ENCODE assay signal across 17 cellular contexts in genomic region chr1:43705334-43705733, GRCh38. TPM values are rescaled to one million over a fixed set of nuclear protein-coding genes. Genes with fewer than 3 reads are reported as not detected.
DNase-seq lines count a peak whose midpoint lies in the region; ATAC-seq, FAIRE-seq and TF ChIP-seq lines count a peak whose summit lies in the region.
"Had no signal": no experiment of that assay in that cellular context is flagged by ENCODE, and none has a peak within 500 bp of the region (broad histone marks: within the 10 kb centered on the region; RNA-seq: fewer than 3 reads in every experiment).

No MANE protein-coding gene starts in this region.

- TF ChIP-seq EP300 in K562 (IDR thresholded peaks at IDR 0.05; ENCODE audit: low read length), result no peak

- CTCF ChIA-PET in OCI-LY7 (lab: Charles Lee; ENCODE audit: unreplicated experiment) (no interaction called here), K562 (lab: Yijun Ruan, JAX; ENCODE audit: low intra/inter-chr PET ratio) (no interaction called here)
- CTCF ChIA-PET in CD4-positive, alpha-beta memory T cell (lab: Charles Lee; ENCODE audit: partially characterized antibody), result no interaction called here

- no peaks in the 10 kb centered on the region for H3K9me2 ChIP-seq in OCI-LY7 (ENCODE audit: insufficient read depth, low read length)

- H3K9me1 ChIP-seq in K562 (ENCODE audit: control insufficient read depth, insufficient read depth, low read length), result peaks cover 9% of the 10 kb centered on the region

- BruUV-seq in OCI-LY7 (replicated peaks; lab: Mats Ljungman, UMichigan) (no TSS peak), K562 (replicated peaks; lab: Mats Ljungman, UMichigan) (no TSS peak)

- peak overlapping the region; percentile 56 for H3K27ac ChIP-seq in OCI-LY7 (ENCODE audit: low read depth, low read length, poor library complexity, severe bottlenecking)
- H3K27ac ChIP-seq in K562 (ENCODE audit: extremely low read depth, low read depth, low read length), result no peak overlapping the region
- no peak overlapping the region for H3K27ac ChIP-seq in CD4-positive, alpha-beta memory T cell (ENCODE audit: low read depth, low read length)
- H3K27ac ChIP-seq: breast epithelium, foreskin keratinocyte, tibial nerve, WERI-Rb-1 had no signal

- POLR2A ChIA-PET in OCI-LY7 (lab: Charles Lee), result no interaction called here
- POLR2A ChIA-PET in K562 (lab: Yijun Ruan, JAX), result interaction anchor here (0.8 to 4.3 kb wide), 4 partner anchors 12 to 222 kb away, joined by 3 to 25 read pairs (median 8); no protein-coding TSS in a partner anchor
- POLR2A ChIA-PET in CD4-positive, alpha-beta memory T cell (lab: Charles Lee; ENCODE audit: partially characterized antibody), result interaction anchor here (0.6 to 3.9 kb wide), 2 partner anchors 55 to 509 kb away, joined by 3 to 41 read pairs; partner anchors contain the start of gene KDM4A

- H3K9ac ChIP-seq in K562 (ENCODE audit: insufficient read depth in 1 of 2, low read depth in 2 of 2, low read length in 2 of 2), result no peak overlapping the region; a peak in 1 of 4 replicates

- no peak for DNase-seq in activated T-cell treated with anti-CD3 and anti-CD28 coated beads, Interleukin-2, amount 50 U/mL, for 24 hours
- no peak for DNase-seq in activated T-cell treated with anti-CD3 and anti-CD28 coated beads, Interleukin-2, amount 50 U/mL, for 48 hours
- peak; percentile 7 for DNase-seq in OCI-LY7 (ENCODE audit: low spot score)
- no peak for DNase-seq in K562 (ENCODE audit: extremely low read depth in 1 of 4, low spot score in 3 of 4)
- DNase-seq in 8988T, result no peak
- no peak for DNase-seq in CD4-positive, alpha-beta memory T cell
- DNase-seq in NK-92 (lab: John Stamatoyannopoulos, UW; ENCODE audit: unreplicated experiment), result no peak
- DNase-seq: activated T-cell treated with anti-CD3 and anti-CD28 coated beads, Interleukin-2, amount 50 U/mL, for 4 hours; DND-41; NCI-H2081; NCI-H774; stimulated activated CD4-positive, alpha-beta T cell treated with anti-CD3 and anti-CD28 coated beads, Interleukin-12 subunit alpha, Interleukin-12 subunit beta, amount 100 ng/mL, for 4 hours; WERI-Rb-1 had no signal

- peaks cover 67% of the 10 kb centered on the region for H3K36me3 ChIP-seq in OCI-LY7 (ENCODE audit: insufficient read depth, low read length)
- peaks cover 69% of the 10 kb centered on the region for H3K36me3 ChIP-seq in K562 (ENCODE audit: control insufficient read depth, insufficient read depth, low read length)
- H3K36me3 ChIP-seq in CD4-positive, alpha-beta memory T cell (ENCODE audit: insufficient read depth, low read length), result peaks cover 32% of the 10 kb centered on the region
- H3K36me3 ChIP-seq: breast epithelium had no signal

- H3K4me2 ChIP-seq in OCI-LY7 (ENCODE audit: low read length), result peak overlapping the region; percentile 97
- no peak overlapping the region for H3K4me2 ChIP-seq in K562 (ENCODE audit: insufficient read depth, low read length)

- no peak for FAIRE-seq in K562 (lab: Jason Lieb, UNC)

- H3K9me3 ChIP-seq in OCI-LY7 (ENCODE audit: low read length) (no peaks in the 10 kb centered on the region), K562 (replicated peaks; ENCODE audit: control insufficient read depth, insufficient read depth, low read depth, low read length) (no peaks in the 10 kb centered on the region)
- H3K9me3 ChIP-seq in CD4-positive, alpha-beta memory T cell (ENCODE audit: control insufficient read depth in 1 of 2, low read length in 2 of 2), result no peaks in the 10 kb centered on the region
- H3K9me3 ChIP-seq: breast epithelium, tibial nerve had no signal

- TF ChIP-seq POLR2A in K562 (conservative IDR thresholded peaks at IDR 0.05), result no peak

- H3K79me2 ChIP-seq in OCI-LY7 (ENCODE audit: insufficient read depth, low read depth, low read length) (peaks cover 28% of the 10 kb centered on the region), K562 (ENCODE audit: control insufficient read depth, insufficient read depth, low read length) (peaks cover 41% of the 10 kb centered on the region)

- TF ChIP-seq CTCF in OCI-LY7 (conservative IDR thresholded peaks at IDR 0.05; ENCODE audit: low read length) (no peak), K562 (IDR thresholded peaks at IDR 0.05 in 2 of 3, conservative IDR thresholded peaks at IDR 0.05 in 1 of 3; ENCODE audit: insufficient read depth in 2 of 3, low read depth in 1 of 3, low read length in 3 of 3) (no peak)

- peak overlapping the region; percentile 91 for H3K27ac Mint-ChIP-seq in activated T-cell treated with anti-CD3 and anti-CD28 coated beads, Interleukin-2, amount 50 U/mL, for 24 hours
- H3K27ac Mint-ChIP-seq in stimulated activated memory B cell treated with anti-CD40 and anti-IgM and Interleukin-4, amounts not matched to agents 10 μg/mL and 1 μg/mL and 100 μg/mL, for 72 hours, result peak overlapping the region; percentile 75
- H3K27ac Mint-ChIP-seq in CD4-positive, alpha-beta memory T cell, result peak overlapping the region in 2 of 7 donors; percentile 13 to 28

- 69% methylated on average over 4 of the region's 4 CpGs for WGBS in K562 (ENCODE audit: insufficient coverage, low coverage, missing lambda C conversion rate)

- no peak for ATAC-seq in K562
- ATAC-seq in stimulated activated memory B cell treated with anti-CD40 and anti-IgM and Interleukin-4, amounts not matched to agents 10 μg/mL and 1 μg/mL and 100 μg/mL, for 72 hours, result no peak
- ATAC-seq: activated T-cell treated with anti-CD3 and anti-CD28 coated beads, Interleukin-2, amount 50 U/mL, for 4 hours; foreskin keratinocyte had no signal

- intact Hi-C loops in OCI-LY7 (cut with micrococcal nuclease; ENCODE audit: unreplicated experiment) (no loop called here), K562 (cut with micrococcal nuclease) (no loop called here)
- intact Hi-C loops in CD4-positive, alpha-beta memory T cell (cut with micrococcal nuclease), result loop anchor here (5.0 kb wide), 1 partner anchor 253 kb away; the partner anchor contains the start of gene HYI

- no peaks in the 10 kb centered on the region for H3K9me3 Mint-ChIP-seq in activated T-cell treated with anti-CD3 and anti-CD28 coated beads, Interleukin-2, amount 50 U/mL, for 24 hours
- H3K9me3 Mint-ChIP-seq in stimulated activated memory B cell treated with anti-CD40 and anti-IgM and Interleukin-4, amounts not matched to agents 10 μg/mL and 1 μg/mL and 100 μg/mL, for 72 hours, result no peaks in the 10 kb centered on the region
- H3K9me3 Mint-ChIP-seq in CD4-positive, alpha-beta memory T cell, result no peaks in the 10 kb centered on the region
- H3K9me3 Mint-ChIP-seq: activated T-cell treated with anti-CD3 and anti-CD28 coated beads, Interleukin-2, amount 50 U/mL, for 4 hours had no signal

- in situ Hi-C loops in K562 (cut with MboI), result no loop called here

- peaks cover 89% of the 10 kb centered on the region for H3K36me3 Mint-ChIP-seq in activated T-cell treated with anti-CD3 and anti-CD28 coated beads, Interleukin-2, amount 50 U/mL, for 24 hours (ENCODE audit: low read depth)
- H3K36me3 Mint-ChIP-seq in stimulated activated memory B cell treated with anti-CD40 and anti-IgM and Interleukin-4, amounts not matched to agents 10 μg/mL and 1 μg/mL and 100 μg/mL, for 72 hours, result peaks cover 41% of the 10 kb centered on the region
- H3K36me3 Mint-ChIP-seq in CD4-positive, alpha-beta memory T cell, result peaks cover 14 to 44% of the 10 kb centered on the region in 2 donors

- H4K20me1 ChIP-seq in OCI-LY7 (ENCODE audit: insufficient read depth, low read length) (no peaks in the 10 kb centered on the region), K562 (replicated peaks; ENCODE audit: control insufficient read depth, insufficient read depth, low read length) (no peaks in the 10 kb centered on the region; the same call in 1 of the 2 replicates)

- H3K4me3 Mint-ChIP-seq in activated T-cell treated with anti-CD3 and anti-CD28 coated beads, Interleukin-2, amount 50 U/mL, for 24 hours, result peak overlapping the region; percentile 90
- H3K4me3 Mint-ChIP-seq in stimulated activated memory B cell treated with anti-CD40 and anti-IgM and Interleukin-4, amounts not matched to agents 10 μg/mL and 1 μg/mL and 100 μg/mL, for 72 hours, result no peak overlapping the region
- peak overlapping the region in 4 of 8 donors; percentile 29 to 94 (median 64) for H3K4me3 Mint-ChIP-seq in CD4-positive, alpha-beta memory T cell

- no peaks in the 10 kb centered on the region for H3K27me3 ChIP-seq in K562 (ENCODE audit: control insufficient read depth in 2 of 2, insufficient read depth in 2 of 2, low read length in 2 of 2)
- no peaks in the 10 kb centered on the region for H3K27me3 ChIP-seq in CD4-positive, alpha-beta memory T cell (ENCODE audit: insufficient read depth, low read length)
- H3K27me3 ChIP-seq: breast epithelium, foreskin keratinocyte, tibial nerve had no signal

- H2AFZ ChIP-seq in OCI-LY7 (ENCODE audit: low read length) (no peak overlapping the region), K562 (ENCODE audit: low read depth, low read length) (no peak overlapping the region)

- H3K4me3 ChIP-seq in OCI-LY7 (ENCODE audit: low read depth, low read length, poor library complexity, severe bottlenecking) (peak overlapping the region; percentile 98), K562 (no peak overlapping the region)
- H3K4me3 ChIP-seq in CD4-positive, alpha-beta memory T cell (ENCODE audit: low read length in 2 of 2), result no peak overlapping the region
- H3K4me3 ChIP-seq: breast epithelium, tibial nerve had no signal

- peaks cover 27% of the 10 kb centered on the region for H3K4me1 Mint-ChIP-seq in activated T-cell treated with anti-CD3 and anti-CD28 coated beads, Interleukin-2, amount 50 U/mL, for 24 hours (ENCODE audit: low read depth)
- peaks cover 39% of the 10 kb centered on the region for H3K4me1 Mint-ChIP-seq in stimulated activated memory B cell treated with anti-CD40 and anti-IgM and Interleukin-4, amounts not matched to agents 10 μg/mL and 1 μg/mL and 100 μg/mL, for 72 hours
- peaks cover 12 to 32% (median 22%) of the 10 kb centered on the region in 4 donors for H3K4me1 Mint-ChIP-seq in CD4-positive, alpha-beta memory T cell

- no peaks in the 10 kb centered on the region for H3K27me3 Mint-ChIP-seq in activated T-cell treated with anti-CD3 and anti-CD28 coated beads, Interleukin-2, amount 50 U/mL, for 24 hours
- no peaks in the 10 kb centered on the region for H3K27me3 Mint-ChIP-seq in stimulated activated memory B cell treated with anti-CD40 and anti-IgM and Interleukin-4, amounts not matched to agents 10 μg/mL and 1 μg/mL and 100 μg/mL, for 72 hours
- no peaks in the 10 kb centered on the region for H3K27me3 Mint-ChIP-seq in CD4-positive, alpha-beta memory T cell

- no peak for TF ChIP-seq RAD21 in K562 (CRISPR knock-in tag; conservative IDR thresholded peaks at IDR 0.05 in 1 of 2, IDR thresholded peaks at IDR 0.05 in 1 of 2)

- H3K4me1 ChIP-seq in OCI-LY7 (ENCODE audit: insufficient read depth, low read length, poor library complexity, severe bottlenecking), result peaks cover 25% of the 10 kb centered on the region
- peaks cover 16 to 20% of the 10 kb centered on the region in 2 experiments for H3K4me1 ChIP-seq in K562 (replicated peaks in 1 of 2; ENCODE audit: control insufficient read depth in 2 of 2, insufficient read depth in 2 of 2, low read length in 2 of 2)
- peaks cover 16% of the 10 kb centered on the region for H3K4me1 ChIP-seq in CD4-positive, alpha-beta memory T cell (ENCODE audit: insufficient read depth, low read length)

RNA-seq across cellular contexts. Expression of gene ST3GAL3, which starts 2.0 kb away (rescaled TPM):
- total RNA-seq in OCI-LY7 (2014; rRNA removed; shearing (Covaris generic)), result 13.2 and 24.0 TPM in 2 replicates
- total RNA-seq in OCI-LY7 (2022) (45.0 and 52.0 TPM in 2 replicates), K562 (2014; rRNA removed) (8.9 and 13.4 TPM in 2 replicates), K562 (2014; rRNA removed; fragmentation: Illumina TruSeq; extraction: Trizol) (11.5 and 12.2 TPM in 2 replicates), K562 (2015; rRNA removed; fragmentation: Illumina TruSeq; extraction: Trizol) (9.5 and 9.8 TPM in 2 replicates), K562 (2021) (18.9 and 20.7 TPM in 2 replicates)
- 181 and 201 TPM in 2 replicates for total RNA-seq in K562 (2011; cell fraction: chromatin; rRNA removed; ENCODE audit: low replicate concordance)
- total RNA-seq in K562 (2011; cell fraction: nucleolus; rRNA removed), result 75.9 and 89.5 TPM in 2 replicates
- 148 and 229 TPM in 2 replicates for total RNA-seq in K562 (2011; cell fraction: nucleoplasm; rRNA removed)
- polyA plus RNA-seq in K562 (2011; rRNA removed) (12.0 and 17.8 TPM in 2 replicates), K562 (2014; fragmentation: Illumina TruSeq; extraction: Trizol) (18.1 and 18.5 TPM in 2 replicates), K562 (2014; fragmentation: Nextera tagmentation; extraction: Ambion mirVana) (1 to 10 TPM; 1.2 to 1.6 TPM), K562 (2014; rRNA removed) (11.0 and 12.8 TPM in 2 replicates)
- polyA plus RNA-seq in K562 (2011; cell fraction: cytosol; rRNA removed), result 9.4 and 15.6 TPM in 2 replicates
- 45.5 and 47.5 TPM in 2 replicates for polyA plus RNA-seq in K562 (2011; cell fraction: nucleus; rRNA removed)
- 13.3 and 31.3 TPM in 2 replicates for polyA plus RNA-seq in K562 (2012)
- polyA minus RNA-seq in K562 (2011; rRNA and poly(A)+ RNA removed), result 16.9 and 23.2 TPM in 2 replicates
- 7.9 and 18.4 TPM in 2 replicates for polyA minus RNA-seq in K562 (2011; cell fraction: cytosol; rRNA and poly(A)+ RNA removed)
- 21.5 and 30.5 TPM in 2 replicates for polyA minus RNA-seq in K562 (2011; cell fraction: nucleus; rRNA and poly(A)+ RNA removed)
- 10 to 100 TPM; 22.6 to 29.6 TPM for total RNA-seq in CD4-positive, alpha-beta memory T cell
- polyA plus RNA-seq in CD4-positive, alpha-beta memory T cell, result 1 to 10 TPM; 6.1 to 9.9 TPM

RNA-seq across cellular contexts. Expression of gene KDM4A, which starts 55.4 kb away (rescaled TPM):
- total RNA-seq in OCI-LY7 (2014; rRNA removed; shearing (Covaris generic)), result 20.2 and 20.5 TPM in 2 replicates
- total RNA-seq in OCI-LY7 (2022) (48.9 and 50.2 TPM in 2 replicates), K562 (2014; rRNA removed) (15.6 and 16.0 TPM in 2 replicates), K562 (2014; rRNA removed; fragmentation: Illumina TruSeq; extraction: Trizol) (17.6 and 21.2 TPM in 2 replicates), K562 (2015; rRNA removed; fragmentation: Illumina TruSeq; extraction: Trizol) (13.1 and 14.3 TPM in 2 replicates), K562 (2021) (27.3 and 33.6 TPM in 2 replicates)
- 118 and 126 TPM in 2 replicates for total RNA-seq in K562 (2011; cell fraction: chromatin; rRNA removed; ENCODE audit: low replicate concordance)
- total RNA-seq in K562 (2011; cell fraction: nucleolus; rRNA removed), result 43.2 and 43.6 TPM in 2 replicates
- 47.6 and 48.7 TPM in 2 replicates for total RNA-seq in K562 (2011; cell fraction: nucleoplasm; rRNA removed)
- polyA plus RNA-seq in K562 (2011; rRNA removed) (12.5 and 20.8 TPM in 2 replicates), K562 (2014; fragmentation: Illumina TruSeq; extraction: Trizol) (24.9 and 26.4 TPM in 2 replicates), K562 (2014; fragmentation: Nextera tagmentation; extraction: Ambion mirVana) (10 to 100 TPM in 1 of 2 experiments, 1 to 10 TPM in 1; 3.6 to 12.1 TPM), K562 (2014; rRNA removed) (13.5 and 14.2 TPM in 2 replicates)
- polyA plus RNA-seq in K562 (2011; cell fraction: cytosol; rRNA removed), result 5.4 and 12.3 TPM in 2 replicates
- polyA plus RNA-seq in K562 (2011; cell fraction: nucleus; rRNA removed), result 18.6 and 24.1 TPM in 2 replicates
- 17.2 and 34.3 TPM in 2 replicates for polyA plus RNA-seq in K562 (2012)
- polyA minus RNA-seq in K562 (2011; rRNA and poly(A)+ RNA removed), result 26.9 and 40.0 TPM in 2 replicates
- 11.4 and 12.3 TPM in 2 replicates for polyA minus RNA-seq in K562 (2011; cell fraction: cytosol; rRNA and poly(A)+ RNA removed)
- polyA minus RNA-seq in K562 (2011; cell fraction: nucleus; rRNA and poly(A)+ RNA removed), result 8.6 and 19.7 TPM in 2 replicates
- total RNA-seq in CD4-positive, alpha-beta memory T cell, result 10 to 100 TPM; 42.5 to 45.0 TPM
- 10 to 100 TPM in 1 of 2 donors, 1 to 10 TPM in 1; 3.7 to 10.6 TPM for polyA plus RNA-seq in CD4-positive, alpha-beta memory T cell
